In genomic region chr1:1755426-1755825, GRCh38 we compare ENCODE assay signal across 21 cellular contexts.
"Had no signal": no experiment of that assay in that cellular context is flagged by ENCODE, and none has a peak within 500 bp of the region (broad histone marks: within the 10 kb centered on the region; RNA-seq: fewer than 3 reads in every experiment).

No MANE protein-coding gene starts in this region.

- ATAC-seq: left lung; naive thymus-derived CD4-positive, alpha-beta T cell; right cardiac atrium; stimulated activated effector memory CD8-positive, alpha-beta T cell treated with anti-CD3 and anti-CD28 coated beads, Interleukin-12 subunit alpha, Interleukin-12 subunit beta, amount 100 ng/mL, for 72 hours; stimulated activated naive CD8-positive, alpha-beta T cell treated with anti-CD3 and anti-CD28 coated beads, Interleukin-15, Interleukin-2, amounts not matched to agents 100 U/mL and 50 U/mL, for 24 hours had no signal

- H3K4me1 ChIP-seq: uterus had no signal

- H3K4me2 ChIP-seq: hepatocyte, smooth muscle cell had no signal

- H3K9me3 Mint-ChIP-seq: endodermal cell; naive thymus-derived CD4-positive, alpha-beta T cell; nephron progenitor cell; stimulated activated effector memory CD8-positive, alpha-beta T cell treated with anti-CD3 and anti-CD28 coated beads, Interleukin-12 subunit alpha, Interleukin-12 subunit beta, amount 100 ng/mL, for 72 hours had no signal

- H2AFZ ChIP-seq: hepatocyte had no signal

- DNase-seq: effector CD4-positive, alpha-beta T cell; endodermal cell; foreskin melanocyte; mesenchymal stem cell; naive thymus-derived CD4-positive, alpha-beta T cell; nephron progenitor cell; ovary; stimulated activated CD4-positive, alpha-beta T cell treated with anti-CD3 and anti-CD28 coated beads, Interleukin-4, amount 100 ng/mL, for 1 hour; stimulated activated CD8-positive, alpha-beta memory T cell treated with anti-CD3 and anti-CD28 coated beads, Interleukin-4, amount 100 ng/mL, for 48 hours; stimulated activated naive CD8-positive, alpha-beta T cell treated with anti-CD3 and anti-CD28 coated beads, Interleukin-15, Interleukin-2, amounts not matched to agents 100 U/mL and 50 U/mL, for 24 hours; thyroid gland; uterus had no signal

- H3K27me3 ChIP-seq: hepatocyte, left lung, ovary, suprapubic skin, thyroid gland, upper lobe of left lung, uterus had no signal

- H3K4me3 Mint-ChIP-seq: endodermal cell; naive thymus-derived CD4-positive, alpha-beta T cell; nephron progenitor cell; stimulated activated effector memory CD8-positive, alpha-beta T cell treated with anti-CD3 and anti-CD28 coated beads, Interleukin-12 subunit alpha, Interleukin-12 subunit beta, amount 100 ng/mL, for 72 hours had no signal

- H3K9me3 ChIP-seq: left lung, ovary, suprapubic skin, thyroid gland, upper lobe of left lung, uterus had no signal

- H3K27ac Mint-ChIP-seq: endodermal cell; naive thymus-derived CD4-positive, alpha-beta T cell; nephron progenitor cell; stimulated activated effector memory CD8-positive, alpha-beta T cell treated with anti-CD3 and anti-CD28 coated beads, Interleukin-12 subunit alpha, Interleukin-12 subunit beta, amount 100 ng/mL, for 72 hours had no signal

- H3K27me3 Mint-ChIP-seq: naive thymus-derived CD4-positive, alpha-beta T cell had no signal

- H3K4me1 Mint-ChIP-seq: endodermal cell, nephron progenitor cell had no signal

- H3K27ac ChIP-seq: coronary artery, hepatocyte, left lung, ovary, suprapubic skin, thyroid gland, upper lobe of left lung, uterus had no signal

- H3K4me3 ChIP-seq: coronary artery, hepatocyte, left lung, lung, ovary, smooth muscle cell, suprapubic skin, thyroid gland, upper lobe of left lung, uterus had no signal

- H3K36me3 ChIP-seq: ovary, uterus had no signal
